Comparison of ENCODE assay signal across 18 cellular contexts in the genomic region with DNA sequence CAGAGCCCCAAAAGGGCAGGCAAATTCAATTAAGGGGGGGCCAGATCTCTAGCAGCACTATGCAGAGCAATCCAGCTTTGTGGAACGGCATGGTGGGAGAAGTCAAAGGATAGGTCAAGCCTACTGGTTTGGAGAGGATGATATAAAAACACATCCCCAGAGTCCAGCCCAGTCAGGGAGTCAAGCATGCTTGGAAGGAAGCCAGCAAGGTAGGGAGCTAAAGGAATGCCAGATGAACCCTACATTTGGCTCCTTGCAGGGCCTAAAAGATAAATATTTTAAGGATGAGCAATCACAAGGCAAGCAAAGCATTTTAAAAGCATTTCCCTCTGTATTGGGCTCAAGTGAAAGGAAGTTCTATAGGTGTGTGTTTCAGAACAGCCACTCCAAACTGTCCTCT. TPM values are rescaled to one million over a fixed set of nuclear protein-coding genes. Genes with fewer than 3 reads are reported as not detected.
A peak's percentile ranks its signal among the peaks of the same experiment; 100 is the strongest.
DNase-seq lines count a peak whose midpoint lies in the region; ATAC-seq, FAIRE-seq and TF ChIP-seq lines count a peak whose summit lies in the region.
"Had no signal": no experiment of that assay in that cellular context is flagged by ENCODE, and none has a peak within 500 bp of the region (broad histone marks: within the 10 kb centered on the region; RNA-seq: fewer than 3 reads in every experiment).

No MANE protein-coding gene starts in this region.

- H3K4me1 Mint-ChIP-seq in MCF 10A (ENCODE audit: insufficient read depth, unreplicated experiment): peaks cover 16% of the 10 kb centered on the region

- no peak overlapping the region for H3K18ac ChIP-seq in mesenchymal stem cell (ENCODE audit: low read depth in 1 of 2, low read length in 2 of 2)

- H3K36me3 ChIP-seq in breast epithelium (no peaks in the 10 kb centered on the region), mesenchymal stem cell (ENCODE audit: control insufficient read depth in 1 of 2, insufficient read depth in 2 of 2, low read depth in 1 of 2, low read length in 2 of 2) (peaks cover 58 to 84% of the 10 kb centered on the region in 2 experiments), transverse colon (peaks cover 0 to 44% (median 22%) of the 10 kb centered on the region in 4 donors), kidney (ENCODE audit: control insufficient read depth in 1 of 2, insufficient read depth in 2 of 2, low read length in 2 of 2) (peaks cover 38 to 61% of the 10 kb centered on the region in 2 donors)

- FAIRE-seq in kidney (lab: Jason Lieb, UNC): no peak
- FAIRE-seq: HTR-8/SVneo had no signal

- H2BK12ac ChIP-seq in mesenchymal stem cell (ENCODE audit: low read length in 2 of 2): peak overlapping the region in 1 of 2 experiments; percentile 30

- POLR2A ChIA-PET in MCF 10A (lab: Yijun Ruan, JAX): interaction anchor here (0.6 kb wide), 2 partner anchors 9 to 38 kb away, joined by 3 to 4 read pairs; no protein-coding TSS in a partner anchor

- H3K23ac ChIP-seq in mesenchymal stem cell (ENCODE audit: low read length in 2 of 2): no peak overlapping the region

- in situ Hi-C loops in transverse colon (cut with MboI; ENCODE audit: low pct_ligation_motif_present in 1 of 4, low pct_unique_long_range_greater_than_20kb in 1 of 4, low sequenced_read_pairs in 3 of 4): no loop called here

- no peak overlapping the region for H4K8ac ChIP-seq in mesenchymal stem cell (ENCODE audit: low read length)

- no peaks in the 10 kb centered on the region for H3K9me3 Mint-ChIP-seq in MCF 10A (ENCODE audit: unreplicated experiment)

- no peak overlapping the region for H4K91ac ChIP-seq in mesenchymal stem cell (ENCODE audit: low read length)

- CTCF ChIA-PET in MCF 10A (lab: Yijun Ruan, JAX): interaction anchor here (1.2 kb wide), 1 partner anchor 390 kb away, joined by 3 read pairs; no protein-coding TSS in a partner anchor

- intact Hi-C loops in MCF 10A (cut with micrococcal nuclease) (no loop called here), breast epithelium (cut with DNase I; ENCODE audit: low total_unique reads) (no loop called here), transverse colon (cut with DNase I; ENCODE audit: low total_unique reads) (no loop called here), kidney (cut with DNase I) (no loop called here)

- TF ChIP-seq POLR2A in breast epithelium (IDR thresholded peaks at IDR 0.05): no peak
- no peak for TF ChIP-seq POLR2A in transverse colon (IDR thresholded peaks at IDR 0.05)

- no peak for ATAC-seq in GM21825 (IDR thresholded peaks at IDR 0.05; ENCODE audit: unreplicated experiment)
- no peak for ATAC-seq in HG02870 (IDR thresholded peaks at IDR 0.05; ENCODE audit: unreplicated experiment)
- ATAC-seq: Panc1 had no signal

- no peak overlapping the region for H3K4me2 ChIP-seq in mesenchymal stem cell (ENCODE audit: low read length, poor library complexity, severe bottlenecking)
- H3K4me2 ChIP-seq: BLaER1 treated with 17β-estradiol and CSF1 and Interleukin-3, amounts not matched to agents 10 nM and 100 nM had no signal

- no peak overlapping the region for H2BK15ac ChIP-seq in mesenchymal stem cell (ENCODE audit: low read depth, poor library complexity, severe bottlenecking)

- peaks cover 87% of the 10 kb centered on the region for H3K36me3 Mint-ChIP-seq in MCF 10A (ENCODE audit: insufficient read depth, unreplicated experiment)

- peaks cover 35% of the 10 kb centered on the region for H3K79me1 ChIP-seq in mesenchymal stem cell (replicated peaks; ENCODE audit: low read length, poor library complexity, severe bottlenecking)

- TF ChIP-seq CTCF in MCF 10A (IDR thresholded peaks at IDR 0.05; ENCODE audit: unreplicated experiment): no peak
- no peak for TF ChIP-seq CTCF in breast epithelium (IDR thresholded peaks at IDR 0.05)
- TF ChIP-seq CTCF in choroid plexus epithelial cell (conservative IDR thresholded peaks at IDR 0.05; ENCODE audit: low read depth, low read length): no peak
- TF ChIP-seq CTCF in transverse colon (IDR thresholded peaks at IDR 0.05): no peak
- no peak for TF ChIP-seq CTCF in kidney (IDR thresholded peaks at IDR 0.05; ENCODE audit: borderline replicate concordance, extremely low read depth, insufficient read depth)

- no TSS peak for BruUV-seq in MCF 10A (replicated peaks; lab: Mats Ljungman, UMichigan)

- H3K4me3 Mint-ChIP-seq in MCF 10A (ENCODE audit: unreplicated experiment): no peak overlapping the region

- no peak for TF ChIP-seq EP300 in transverse colon (IDR thresholded peaks at IDR 0.05; ENCODE audit: low read depth)

- no peak overlapping the region for H3K14ac ChIP-seq in mesenchymal stem cell (ENCODE audit: low read length in 2 of 2)

- WGBS in mesenchymal stem cell: 79% methylated on average over 1 of the region's 1 CpG
- 75 to 96% methylated on average over 1 of the region's 1 CpG for WGBS in transverse colon (ENCODE audit: low coverage in 1 of 2), 2 donors

- no peaks in the 10 kb centered on the region for H3K9me3 ChIP-seq in breast epithelium
- no peaks in the 10 kb centered on the region for H3K9me3 ChIP-seq in mesenchymal stem cell (ENCODE audit: control insufficient read depth, low read length)
- no peaks in the 10 kb centered on the region for H3K9me3 ChIP-seq in transverse colon
- no peaks in the 10 kb centered on the region for H3K9me3 ChIP-seq in kidney (ENCODE audit: control insufficient read depth in 1 of 2, low read length in 2 of 2)
- H3K9me3 ChIP-seq: BLaER1 treated with 17β-estradiol and CSF1 and Interleukin-3, amounts not matched to agents 10 nM and 100 nM had no signal

- no peak overlapping the region for H2AK5ac ChIP-seq in mesenchymal stem cell (ENCODE audit: low read length, severe bottlenecking)

- H2BK5ac ChIP-seq in mesenchymal stem cell (ENCODE audit: low read depth, low read length, poor library complexity, severe bottlenecking): no peak overlapping the region

- H2AFZ ChIP-seq in mesenchymal stem cell (ENCODE audit: low read depth, low read length): no peak overlapping the region

- no peak overlapping the region for H3K4ac ChIP-seq in mesenchymal stem cell (ENCODE audit: low read depth in 1 of 2, low read length in 2 of 2)

- H3K27ac Mint-ChIP-seq in MCF 10A (ENCODE audit: low read depth, unreplicated experiment): peak overlapping the region; percentile 20

- no peak overlapping the region for H3K9ac ChIP-seq in mesenchymal stem cell (ENCODE audit: low read length)
- H3K9ac ChIP-seq in kidney (ENCODE audit: low read length in 2 of 2): no peak overlapping the region
- H3K9ac ChIP-seq: BLaER1 treated with 17β-estradiol and CSF1 and Interleukin-3, amounts not matched to agents 10 nM and 100 nM had no signal

- H3K27ac ChIP-seq in breast epithelium: peak overlapping the region in 1 of 2 donors; percentile 41
- H3K27ac ChIP-seq in mesenchymal stem cell (ENCODE audit: low read length, poor library complexity, severe bottlenecking): peak overlapping the region; percentile 83
- H3K27ac ChIP-seq in transverse colon: peak overlapping the region; percentile 91 to 97 (median 94)
- no peak overlapping the region for H3K27ac ChIP-seq in kidney (ENCODE audit: low read depth in 2 of 2, low read length in 2 of 2)
- H3K27ac ChIP-seq: BLaER1 treated with 17β-estradiol and CSF1 and Interleukin-3, amounts not matched to agents 10 nM and 100 nM had no signal

- H3K4me3 ChIP-seq in breast epithelium (no peak overlapping the region), choroid plexus epithelial cell (ENCODE audit: low read depth, low read length) (no peak overlapping the region), mesenchymal stem cell (ENCODE audit: insufficient read depth in 1 of 2, low read depth in 1 of 2, low read length in 2 of 2) (no peak overlapping the region), transverse colon (no peak overlapping the region), kidney (ENCODE audit: low read length in 2 of 2) (no peak overlapping the region)
- H3K4me3 ChIP-seq: BLaER1 treated with 17β-estradiol and CSF1 and Interleukin-3, amounts not matched to agents 10 nM and 100 nM had no signal

- H3K27me3 ChIP-seq in breast epithelium (no peaks in the 10 kb centered on the region), mesenchymal stem cell (ENCODE audit: control insufficient read depth in 1 of 2, insufficient read depth in 1 of 2, low read length in 2 of 2) (no peaks in the 10 kb centered on the region), transverse colon (no peaks in the 10 kb centered on the region)
- H3K27me3 ChIP-seq: BLaER1 treated with 17β-estradiol and CSF1 and Interleukin-3, amounts not matched to agents 10 nM and 100 nM had no signal

- DNase-seq in MCF 10A (ENCODE audit: unreplicated experiment) (no peak), breast epithelium (ENCODE audit: low spot score in 2 of 2) (no peak), choroid plexus epithelial cell (ENCODE audit: low read depth) (peak; percentile 33), mesenchymal stem cell (no peak), transverse colon (no peak), kidney (no peak)
- DNase-seq: 8988T, KBM-7, NCI-H1092 treated with DMSO at 0.1 percent for 48 hours, NCI-H1694 treated with DMSO at 0.1 percent for 48 hours, NCI-H446, NCI-H748 treated with DMSO at 0.1 percent for 48 hours, SHP77 had no signal

- H3K27me3 Mint-ChIP-seq in MCF 10A (ENCODE audit: insufficient read depth, unreplicated experiment): no peaks in the 10 kb centered on the region

- H3K4me1 ChIP-seq in breast epithelium (peaks cover 2 to 9% of the 10 kb centered on the region in 2 donors), mesenchymal stem cell (ENCODE audit: control insufficient read depth, insufficient read depth, low read depth, low read length) (peaks cover 25% of the 10 kb centered on the region), transverse colon (peaks cover 20 to 50% (median 34%) of the 10 kb centered on the region in 4 donors), kidney (ENCODE audit: control insufficient read depth in 1 of 2, insufficient read depth in 1 of 2, low read depth in 1 of 2, low read length in 2 of 2) (peaks cover 7 to 9% of the 10 kb centered on the region in 2 donors)

- H2BK120ac ChIP-seq in mesenchymal stem cell (ENCODE audit: low read depth, low read length): no peak overlapping the region

RNA-seq across cellular contexts. Expression of gene KCTD10, which starts 21.4 kb away (rescaled TPM):
- total RNA-seq in MCF 10A (2022): 44.9 and 45.7 TPM in 2 replicates
- total RNA-seq in breast epithelium: 10 to 100 TPM; 65.3 to 86.2 (median 70.4) TPM
- 139 TPM for polyA plus RNA-seq in mesenchymal stem cell (2013, experiment 1 of 2)
- polyA plus RNA-seq in mesenchymal stem cell (2013, experiment 2 of 2): 132 TPM
- total RNA-seq in transverse colon: 100 to 1,000 TPM in 1 of 4 donors, 10 to 100 TPM in 3; 67.2 to 126 (median 79.5) TPM
- 72.1 TPM for total RNA-seq in kidney
- 23.6 TPM for polyA plus RNA-seq in kidney (ENCODE audit: insufficient read depth, low read depth, low replicate concordance)

RNA-seq across cellular contexts. Expression of gene UBE3B, which starts 21.7 kb away (rescaled TPM):
- total RNA-seq in MCF 10A (2022) (38.6 and 40.0 TPM in 2 replicates), breast epithelium (10 to 100 TPM; 34.7 to 54.7 (median 47.7) TPM), transverse colon (10 to 100 TPM; 34.4 to 73.0 (median 71.6) TPM), kidney (44.3 TPM)
- polyA plus RNA-seq in mesenchymal stem cell (2013, experiment 1 of 2): 19.1 TPM
- 19.2 TPM for polyA plus RNA-seq in mesenchymal stem cell (2013, experiment 2 of 2)
- polyA plus RNA-seq in kidney (ENCODE audit: insufficient read depth, low read depth, low replicate concordance): 13.9 TPM

Comparison
In these comparisons a context has a peak if more than half of its experiments do, and no peak if none do; other contexts are left out.
1. H3K27ac ChIP-seq: peak in mesenchymal stem cell (single experiment) and transverse colon (4 of 4); none in kidney (0 of 2).